Comparison of ENCODE assay signal across 8 cellular contexts in the genomic region with DNA sequence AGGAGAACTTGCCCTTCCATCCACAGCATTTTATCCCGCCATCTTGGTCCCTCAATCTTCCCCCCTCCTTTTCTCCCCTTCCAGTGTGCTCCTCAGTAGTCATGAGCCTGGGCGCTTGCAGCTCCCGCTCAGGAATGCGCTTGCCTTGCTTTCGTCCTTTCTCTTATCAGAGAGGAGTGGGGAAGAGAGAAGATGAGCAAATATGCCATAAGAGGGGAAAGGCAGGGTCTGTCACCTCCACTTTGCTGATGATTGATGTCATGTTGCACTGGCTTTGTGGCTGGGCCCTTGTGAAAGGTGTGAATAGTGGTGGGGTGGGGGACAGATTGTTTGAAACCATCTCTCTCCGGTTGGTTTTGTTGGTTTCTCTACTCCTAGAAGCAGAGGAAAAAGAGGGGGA.
DNase-seq lines count a peak whose midpoint lies in the region; ATAC-seq and TF ChIP-seq lines count a peak whose summit lies in the region.
"Had no signal": no experiment of that assay in that cellular context is flagged by ENCODE, and none has a peak within 500 bp of the region (broad histone marks: within the 10 kb centered on the region; RNA-seq: fewer than 3 reads in every experiment).

No MANE protein-coding gene starts in this region.

- CTCF ChIA-PET in activated CD8-positive, alpha-beta T cell treated with anti-CD3 and anti-CD28 coated beads for 36 hours (lab: Charles Lee): interaction anchor here (0.9 kb wide), 1 partner anchor 323 kb away, joined by 3 read pairs; no protein-coding TSS in a partner anchor

- H3K4me3 Mint-ChIP-seq in activated CD8-positive, alpha-beta T cell treated with anti-CD3 and anti-CD28 coated beads for 36 hours: no peak overlapping the region
- H3K4me3 Mint-ChIP-seq in naive thymus-derived CD8-positive, alpha-beta T cell: peak overlapping the region in 6 of 10 donors; percentile 1 to 35 (median 16)

- H3K4me1 ChIP-seq in esophagus muscularis mucosa (peaks cover 48 to 99% (median 95%) of the 10 kb centered on the region in 4 donors), thoracic aorta (ENCODE audit: control insufficient read depth in 1 of 2, low read depth in 2 of 2) (peaks cover 39 to 86% of the 10 kb centered on the region in 2 donors)

- no peaks in the 10 kb centered on the region for H3K9me3 Mint-ChIP-seq in activated CD8-positive, alpha-beta T cell treated with anti-CD3 and anti-CD28 coated beads for 36 hours
- H3K9me3 Mint-ChIP-seq in naive thymus-derived CD8-positive, alpha-beta T cell: no peaks in the 10 kb centered on the region

- H3K4me1 Mint-ChIP-seq in activated CD8-positive, alpha-beta T cell treated with anti-CD3 and anti-CD28 coated beads for 36 hours (ENCODE audit: low read depth): peaks cover 17% of the 10 kb centered on the region
- H3K4me1 Mint-ChIP-seq in naive thymus-derived CD8-positive, alpha-beta T cell: peaks cover 14 to 28% (median 20%) of the 10 kb centered on the region in 4 donors

- no peaks in the 10 kb centered on the region for H3K36me3 ChIP-seq in esophagus muscularis mucosa
- H3K36me3 ChIP-seq in thoracic aorta: no peaks in the 10 kb centered on the region

- intact Hi-C loops in activated CD8-positive, alpha-beta T cell treated with anti-CD3 and anti-CD28 coated beads for 36 hours (cut with micrococcal nuclease): no loop called here
- intact Hi-C loops in esophagus muscularis mucosa (cut with DNase I) (loop anchor here (5.0 to 10.0 kb wide), 2 partner anchors 159 to 741 kb away; no protein-coding TSS in a partner anchor), posterior vena cava (cut with DNase I) (no loop called here), lower leg skin (cut with DNase I; ENCODE audit: low total_unique reads) (no loop called here)

- H3K27ac ChIP-seq in esophagus muscularis mucosa (replicated peaks in 1 of 4) (peak overlapping the region; percentile 67 to 75 (median 75)), thoracic aorta (no peak overlapping the region)

- no peaks in the 10 kb centered on the region for H3K36me3 Mint-ChIP-seq in activated CD8-positive, alpha-beta T cell treated with anti-CD3 and anti-CD28 coated beads for 36 hours (ENCODE audit: low read depth)
- H3K36me3 Mint-ChIP-seq in naive thymus-derived CD8-positive, alpha-beta T cell: peaks cover 0 to 14% (median 2%) of the 10 kb centered on the region in 3 donors

- H3K9me3 ChIP-seq in esophagus muscularis mucosa: no peaks in the 10 kb centered on the region
- no peaks in the 10 kb centered on the region for H3K9me3 ChIP-seq in thoracic aorta

- POLR2A ChIA-PET in activated CD8-positive, alpha-beta T cell treated with anti-CD3 and anti-CD28 coated beads for 36 hours (lab: Charles Lee): no interaction called here
- POLR2A ChIA-PET in naive thymus-derived CD8-positive, alpha-beta T cell (lab: Charles Lee): no interaction called here

- no peak for TF ChIP-seq EP300 in esophagus muscularis mucosa (IDR thresholded peaks at IDR 0.05)

- H3K4me3 ChIP-seq in esophagus muscularis mucosa (peak overlapping the region; percentile 9 to 18 (median 12)), thoracic aorta (peak overlapping the region; percentile 55), lower leg skin (ENCODE audit: low read depth, poor library complexity, severe bottlenecking) (no peak overlapping the region)
- H3K4me3 ChIP-seq: lung had no signal

- peak; percentile 52 for ATAC-seq in activated CD8-positive, alpha-beta T cell treated with anti-CD3 and anti-CD28 coated beads for 36 hours
- no peak for ATAC-seq in naive thymus-derived CD8-positive, alpha-beta T cell
- ATAC-seq in thoracic aorta (ENCODE audit: insufficient number of reproducible peaks, low FRiP score, low read depth): no peak

- peak; percentile 42 for DNase-seq in activated CD8-positive, alpha-beta T cell treated with anti-CD3 and anti-CD28 coated beads for 36 hours
- DNase-seq in esophagus muscularis mucosa (ENCODE audit: extremely low spot score) (peak; percentile 66), thoracic aorta (ENCODE audit: low spot score) (no peak), posterior vena cava (ENCODE audit: low spot score) (no peak), lower leg skin (ENCODE audit: low spot score in 2 of 2) (no peak)
- DNase-seq in naive thymus-derived CD8-positive, alpha-beta T cell: no peak
- no peak for DNase-seq in activated T-cell treated with anti-CD3 and anti-CD28 coated beads, Interleukin-2, amount 50 U/mL, for 1 hour

- no peak for TF ChIP-seq CTCF in activated CD8-positive, alpha-beta T cell treated with anti-CD3 and anti-CD28 coated beads for 36 hours (IDR thresholded peaks at IDR 0.05)
- TF ChIP-seq CTCF in esophagus muscularis mucosa (IDR thresholded peaks at IDR 0.05): no peak
- TF ChIP-seq CTCF in thoracic aorta (IDR thresholded peaks at IDR 0.05): no peak
- no peak for TF ChIP-seq CTCF in lower leg skin (IDR thresholded peaks at IDR 0.05)

- TF ChIP-seq POLR2A in esophagus muscularis mucosa (IDR thresholded peaks at IDR 0.05; ENCODE audit: low read depth): no peak
- no peak for TF ChIP-seq POLR2A in lower leg skin (IDR thresholded peaks at IDR 0.05)

- no peak overlapping the region for H3K27ac Mint-ChIP-seq in activated CD8-positive, alpha-beta T cell treated with anti-CD3 and anti-CD28 coated beads for 36 hours
- H3K27ac Mint-ChIP-seq in naive thymus-derived CD8-positive, alpha-beta T cell: peak overlapping the region in 7 of 10 donors; percentile 1 to 72 (median 12)

- WGBS in esophagus muscularis mucosa: 58% methylated on average over 6 of the region's 6 CpGs
- WGBS in lower leg skin, 2 donors: 56 to 76% methylated on average over 6 of the region's 6 CpGs

- no peaks in the 10 kb centered on the region for H3K27me3 Mint-ChIP-seq in activated CD8-positive, alpha-beta T cell treated with anti-CD3 and anti-CD28 coated beads for 36 hours
- H3K27me3 Mint-ChIP-seq in naive thymus-derived CD8-positive, alpha-beta T cell: no peaks in the 10 kb centered on the region

- H3K27me3 ChIP-seq in esophagus muscularis mucosa (no peaks in the 10 kb centered on the region), thoracic aorta (replicated peaks; ENCODE audit: insufficient read depth) (no peaks in the 10 kb centered on the region)

Comparison
In these comparisons a context has a peak if more than half of its experiments do, and no peak if none do; other contexts are left out.
1. DNase-seq: peak in activated CD8-positive, alpha-beta T cell treated with anti-CD3 and anti-CD28 coated beads for 36 hours (single experiment) and esophagus muscularis mucosa (single experiment); none in naive thymus-derived CD8-positive, alpha-beta T cell (0 of 10), thoracic aorta (single experiment), posterior vena cava (single experiment), lower leg skin (0 of 2) and activated T-cell treated with anti-CD3 and anti-CD28 coated beads, Interleukin-2, amount 50 U/mL, for 1 hour (single experiment).
2. H3K27ac ChIP-seq: peak in esophagus muscularis mucosa (4 of 4); none in thoracic aorta (0 of 2).